ENCODE assay signal across 9 cellular contexts in genomic region chr3:14920536-14920935, GRCh38.
"Had no signal": no experiment of that assay in that cellular context is flagged by ENCODE, and none has a peak within 500 bp of the region (broad histone marks: within the 10 kb centered on the region; RNA-seq: fewer than 3 reads in every experiment).

No MANE protein-coding gene starts in this region.

- H3K4me3 ChIP-seq: ascending aorta, colonic mucosa, left lung had no signal

- H3K27ac ChIP-seq: colonic mucosa, left lung had no signal

- H3K9me3 ChIP-seq: ascending aorta, colonic mucosa, left lung had no signal

- H3K27me3 Mint-ChIP-seq: activated CD4-positive, alpha-beta T cell treated with anti-CD3 and anti-CD28 coated beads, Interleukin-2, amount 10 ng/mL, durations not matched to agents 24 days and 14 days; activated naive CD4-positive, alpha-beta T cell treated with anti-CD3 and anti-CD28 coated beads, Interleukin-2, amount 50 U/mL, for 24 hours had no signal

- FAIRE-seq: frontal cortex, TTC549 had no signal

- H3K4me3 Mint-ChIP-seq: activated CD4-positive, alpha-beta T cell treated with anti-CD3 and anti-CD28 coated beads, Interleukin-2, amount 10 ng/mL, durations not matched to agents 24 days and 14 days; activated naive CD4-positive, alpha-beta T cell treated with anti-CD3 and anti-CD28 coated beads, Interleukin-2, amount 50 U/mL, for 24 hours; central memory CD8-positive, alpha-beta T cell; WTC11 had no signal

- H3K27me3 ChIP-seq: ascending aorta, colonic mucosa, left lung had no signal

- H3K4me1 Mint-ChIP-seq: activated CD4-positive, alpha-beta T cell treated with anti-CD3 and anti-CD28 coated beads, Interleukin-2, amount 10 ng/mL, durations not matched to agents 24 days and 14 days; activated naive CD4-positive, alpha-beta T cell treated with anti-CD3 and anti-CD28 coated beads, Interleukin-2, amount 50 U/mL, for 24 hours; central memory CD8-positive, alpha-beta T cell; WTC11 had no signal

- H3K27ac Mint-ChIP-seq: activated CD4-positive, alpha-beta T cell treated with anti-CD3 and anti-CD28 coated beads, Interleukin-2, amount 10 ng/mL, durations not matched to agents 24 days and 14 days; activated naive CD4-positive, alpha-beta T cell treated with anti-CD3 and anti-CD28 coated beads, Interleukin-2, amount 50 U/mL, for 24 hours; WTC11 had no signal

- H3K36me3 ChIP-seq: colonic mucosa had no signal

- H3K9me3 Mint-ChIP-seq: activated CD4-positive, alpha-beta T cell treated with anti-CD3 and anti-CD28 coated beads, Interleukin-2, amount 10 ng/mL, durations not matched to agents 24 days and 14 days; activated naive CD4-positive, alpha-beta T cell treated with anti-CD3 and anti-CD28 coated beads, Interleukin-2, amount 50 U/mL, for 24 hours; central memory CD8-positive, alpha-beta T cell; WTC11 had no signal

- H3K4me1 ChIP-seq: colonic mucosa had no signal

- H3K36me3 Mint-ChIP-seq: activated naive CD4-positive, alpha-beta T cell treated with anti-CD3 and anti-CD28 coated beads, Interleukin-2, amount 50 U/mL, for 24 hours; WTC11 had no signal
